Comparison of ENCODE assay signal across 13 cellular contexts in the genomic region with DNA sequence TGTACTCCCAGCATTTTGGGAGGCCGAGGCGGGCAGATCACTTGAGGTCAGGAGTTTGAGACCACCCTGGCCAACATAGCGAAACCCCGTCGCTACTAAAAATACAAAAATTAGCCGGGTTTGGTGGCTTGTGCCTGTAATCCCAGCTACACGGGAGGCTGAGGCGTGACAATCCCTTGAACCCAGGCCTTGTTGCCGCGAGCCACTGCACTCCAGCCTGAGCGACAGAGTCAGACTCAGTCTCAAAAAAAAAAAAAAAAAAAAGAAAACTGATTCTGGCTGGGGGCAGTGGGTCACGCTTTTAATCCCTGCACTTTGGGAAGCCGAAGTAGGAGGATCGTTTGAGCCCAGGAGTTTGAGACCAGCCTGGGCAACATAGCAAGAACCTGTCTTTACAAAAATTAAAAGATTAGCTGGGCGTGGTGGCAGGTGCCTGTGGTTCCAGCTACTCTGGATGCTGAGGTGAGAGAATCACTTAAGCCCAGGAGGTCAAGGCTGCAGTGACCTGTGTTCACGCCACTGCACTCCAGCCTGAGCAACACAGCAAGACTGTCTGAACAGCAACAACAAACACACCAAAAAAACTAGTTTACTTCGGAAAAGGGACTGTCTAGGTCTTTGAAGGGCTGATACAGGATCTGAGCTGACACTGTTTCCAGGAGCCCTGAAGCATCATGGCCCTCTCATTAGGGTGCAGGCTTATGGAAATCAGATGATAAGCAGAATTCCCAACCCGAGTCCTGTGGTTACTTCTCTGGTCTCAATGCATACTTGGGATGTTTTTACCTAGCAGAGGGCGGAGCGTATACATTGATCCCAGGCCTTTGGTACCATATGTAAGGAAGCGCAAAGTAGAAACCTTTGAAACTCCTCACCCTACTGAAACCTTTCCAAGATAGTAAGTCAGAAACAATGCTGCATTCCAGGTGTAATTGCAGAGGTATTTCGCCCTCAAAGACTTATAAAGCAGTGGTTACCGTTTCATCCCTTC. TPM values are rescaled to one million over a fixed set of nuclear protein-coding genes. Genes with fewer than 3 reads are reported as not detected.
A peak's percentile ranks its signal among the peaks of the same experiment; 100 is the strongest.
DNase-seq lines count a peak whose midpoint lies in the region; ATAC-seq and TF ChIP-seq lines count a peak whose summit lies in the region.
"Had no signal": no experiment of that assay in that cellular context is flagged by ENCODE, and none has a peak within 500 bp of the region (broad histone marks: within the 10 kb centered on the region; RNA-seq: fewer than 3 reads in every experiment).

No MANE protein-coding gene starts in this region.

- no peak for DNase-seq in activated CD4-positive, alpha-beta T cell treated with anti-CD3 and anti-CD28 coated beads, Interleukin-2, amount 10 ng/mL, durations not matched to agents 24 days and 14 days
- no peak for DNase-seq in activated CD4-positive, alpha-beta T cell treated with anti-CD3 and anti-CD28 coated beads for 1 hour
- DNase-seq in ecto neural progenitor cell (ENCODE audit: low spot score) (peak; percentile 36), trophoblast cell (peak; percentile 61 to 75)
- DNase-seq: GDM1, NCI-H2029 treated with DMSO at 0.1 percent for 48 hours, OCI-M1 had no signal

- H3K4ac ChIP-seq in trophoblast cell (ENCODE audit: low read depth, low read length), result no peak overlapping the region

- H2BK5ac ChIP-seq in trophoblast cell (ENCODE audit: low read depth, low read length, poor library complexity), result no peak overlapping the region

- no peaks in the 10 kb centered on the region for H3K9me2 ChIP-seq in OCI-LY1 (ENCODE audit: low read depth, low read length)

- no peak overlapping the region for H2AFZ ChIP-seq in OCI-LY1 (ENCODE audit: low read length)
- H2AFZ ChIP-seq in trophoblast cell (ENCODE audit: insufficient read depth, low read length, poor library complexity), result no peak overlapping the region

- no peaks in the 10 kb centered on the region for H3K27me3 Mint-ChIP-seq in activated CD4-positive, alpha-beta T cell treated with anti-CD3 and anti-CD28 coated beads, Interleukin-2, amount 10 ng/mL, durations not matched to agents 24 days and 14 days
- H3K27me3 Mint-ChIP-seq: IgD-negative memory B cell had no signal

- no peaks in the 10 kb centered on the region for H3K9me3 Mint-ChIP-seq in activated CD4-positive, alpha-beta T cell treated with anti-CD3 and anti-CD28 coated beads, Interleukin-2, amount 10 ng/mL, durations not matched to agents 24 days and 14 days
- H3K9me3 Mint-ChIP-seq: IgD-negative memory B cell had no signal

- TF ChIP-seq CTCF in OCI-LY1 (IDR thresholded peaks at IDR 0.05; ENCODE audit: low read length), result no peak

- no peaks in the 10 kb centered on the region for H3F3A ChIP-seq in OCI-LY1 (ENCODE audit: insufficient read depth, low read length)

- H3K79me1 ChIP-seq in trophoblast cell (ENCODE audit: low read length), result peaks cover 8% of the 10 kb centered on the region

- no peak overlapping the region for H3K18ac ChIP-seq in trophoblast cell (ENCODE audit: low read length)

- no peak overlapping the region for H3K14ac ChIP-seq in trophoblast cell (ENCODE audit: low read length)

- H3K27ac Mint-ChIP-seq in activated CD4-positive, alpha-beta T cell treated with anti-CD3 and anti-CD28 coated beads, Interleukin-2, amount 10 ng/mL, durations not matched to agents 24 days and 14 days, result no peak overlapping the region

- intact Hi-C loops in activated CD4-positive, alpha-beta T cell treated with anti-CD3 and anti-CD28 coated beads, Interleukin-2, amount 10 ng/mL, durations not matched to agents 24 days and 14 days (cut with micrococcal nuclease), result no loop called here

- no peak overlapping the region for H2AK5ac ChIP-seq in trophoblast cell (ENCODE audit: low read length)

- H3K23ac ChIP-seq in trophoblast cell (ENCODE audit: low read length), result no peak overlapping the region

- H3K9ac ChIP-seq in OCI-LY1 (ENCODE audit: low read length) (peak overlapping the region; percentile 75; the same call in 1 of the 2 replicates), trophoblast cell (ENCODE audit: low read length) (no peak overlapping the region)

- H4K20me1 ChIP-seq in OCI-LY1 (ENCODE audit: insufficient read depth, low read length), result no peaks in the 10 kb centered on the region

- H2BK120ac ChIP-seq in trophoblast cell (ENCODE audit: insufficient read depth, low read length, poor library complexity), result no peak overlapping the region

- no peak for ATAC-seq in GM21619 (IDR thresholded peaks at IDR 0.05; ENCODE audit: unreplicated experiment)
- ATAC-seq in GM19467 (IDR thresholded peaks at IDR 0.05; ENCODE audit: unreplicated experiment), result no peak
- ATAC-seq in GM18519 (IDR thresholded peaks at IDR 0.05; ENCODE audit: low FRiP score, unreplicated experiment), result no peak

- peaks cover 27% of the 10 kb centered on the region for H3K36me3 ChIP-seq in OCI-LY1 (ENCODE audit: insufficient read depth, low read length)
- H3K36me3 ChIP-seq in trophoblast cell (ENCODE audit: control insufficient read depth in 1 of 2, insufficient read depth in 2 of 2, low read length in 2 of 2), result peaks cover 14 to 15% of the 10 kb centered on the region in 2 experiments

- H3K27ac ChIP-seq in OCI-LY1 (ENCODE audit: low read depth, low read length, poor library complexity, severe bottlenecking) (no peak overlapping the region), trophoblast cell (ENCODE audit: low read depth, low read length) (no peak overlapping the region)

- no peaks in the 10 kb centered on the region for H3K27me3 ChIP-seq in OCI-LY1 (ENCODE audit: insufficient read depth, low read length)
- H3K27me3 ChIP-seq in trophoblast cell (ENCODE audit: insufficient read depth, low read length), result no peaks in the 10 kb centered on the region

- no peak overlapping the region for H4K12ac ChIP-seq in trophoblast cell (ENCODE audit: low read depth, low read length)

- peaks cover 14% of the 10 kb centered on the region for H3K4me1 Mint-ChIP-seq in activated CD4-positive, alpha-beta T cell treated with anti-CD3 and anti-CD28 coated beads, Interleukin-2, amount 10 ng/mL, durations not matched to agents 24 days and 14 days

- H3K4me3 ChIP-seq in OCI-LY1 (ENCODE audit: low read depth, low read length, poor library complexity, severe bottlenecking) (peak overlapping the region; percentile 80), trophoblast cell (ENCODE audit: low read depth, low read length) (no peak overlapping the region)

- H3K4me3 Mint-ChIP-seq in activated CD4-positive, alpha-beta T cell treated with anti-CD3 and anti-CD28 coated beads, Interleukin-2, amount 10 ng/mL, durations not matched to agents 24 days and 14 days, result peak overlapping the region; percentile 93

- H4K8ac ChIP-seq in trophoblast cell (ENCODE audit: low read depth, low read length), result no peak overlapping the region

- H2BK12ac ChIP-seq in trophoblast cell (ENCODE audit: low read length), result no peak overlapping the region

- H3K4me2 ChIP-seq in OCI-LY1 (ENCODE audit: low read length) (peak overlapping the region; percentile 96), trophoblast cell (ENCODE audit: low read length) (no peak overlapping the region)

- peaks cover 15% of the 10 kb centered on the region for H3K36me3 Mint-ChIP-seq in activated CD4-positive, alpha-beta T cell treated with anti-CD3 and anti-CD28 coated beads, Interleukin-2, amount 10 ng/mL, durations not matched to agents 24 days and 14 days (ENCODE audit: low read depth)

- H3K4me1 ChIP-seq in OCI-LY1 (ENCODE audit: insufficient read depth, low read length, severe bottlenecking) (peaks cover 17% of the 10 kb centered on the region), trophoblast cell (ENCODE audit: control insufficient read depth in 1 of 2, insufficient read depth in 2 of 2, low read length in 2 of 2) (peaks cover 21 to 26% of the 10 kb centered on the region in 2 experiments)

- H3K79me2 ChIP-seq in OCI-LY1 (ENCODE audit: insufficient read depth, low read length) (0 out of 2 replicates have a peak, but pooled peaks cover 5% of the 10 kb centered on the region), trophoblast cell (ENCODE audit: control insufficient read depth, insufficient read depth, low read length, poor library complexity) (peaks cover 8% of the 10 kb centered on the region)

- H3K9me3 ChIP-seq in OCI-LY1 (ENCODE audit: low read length) (no peaks in the 10 kb centered on the region), trophoblast cell (ENCODE audit: insufficient read depth, low read depth, low read length) (no peaks in the 10 kb centered on the region)

- no CpG with 5 or more reads among the region's 23 CpGs for WGBS in trophoblast cell (ENCODE audit: extremely low coverage, insufficient coverage, insufficient read length)

- H4K91ac ChIP-seq in trophoblast cell (ENCODE audit: low read depth, low read length), result no peak overlapping the region

RNA-seq across cellular contexts. Expression of gene CHKB, which starts 1.8 kb away (rescaled TPM):
- total RNA-seq in activated CD4-positive, alpha-beta T cell treated with anti-CD3 and anti-CD28 coated beads, Interleukin-2, amount 10 ng/mL, durations not matched to agents 24 days and 14 days, result 83.2 and 84.7 TPM in 2 replicates
- 40.3 and 43.1 TPM in 2 replicates for polyA plus RNA-seq in trophoblast cell (2013)

RNA-seq across cellular contexts. Expression of gene CPT1B, which starts 6.2 kb away (rescaled TPM):
- 63.1 and 71.5 TPM in 2 replicates for total RNA-seq in activated CD4-positive, alpha-beta T cell treated with anti-CD3 and anti-CD28 coated beads, Interleukin-2, amount 10 ng/mL, durations not matched to agents 24 days and 14 days
- polyA plus RNA-seq in trophoblast cell (2013), result 18.3 and 19.4 TPM in 2 replicates

RNA-seq across cellular contexts. Expression of gene MAPK8IP2, which starts 16.2 kb away (rescaled TPM):
- 0.19 TPM in 2 replicates for total RNA-seq in activated CD4-positive, alpha-beta T cell treated with anti-CD3 and anti-CD28 coated beads, Interleukin-2, amount 10 ng/mL, durations not matched to agents 24 days and 14 days
- polyA plus RNA-seq in trophoblast cell (2013), result 0.58 and 0.66 TPM in 2 replicates
- polyA plus RNA-seq: IgD-negative memory B cell had no signal

RNA-seq across cellular contexts. Expression of gene SYCE3, which starts 21.7 kb away (rescaled TPM):
- 0.69 TPM in 1 of 2 replicates, not detected in the other for total RNA-seq in activated CD4-positive, alpha-beta T cell treated with anti-CD3 and anti-CD28 coated beads, Interleukin-2, amount 10 ng/mL, durations not matched to agents 24 days and 14 days
- polyA plus RNA-seq in trophoblast cell (2013), result 0.53 and 0.62 TPM in 2 replicates
- polyA plus RNA-seq: adipose tissue, IgD-negative memory B cell had no signal

RNA-seq across cellular contexts. Expression of gene KLHDC7B, which starts 38.7 kb away (rescaled TPM):
- total RNA-seq in activated CD4-positive, alpha-beta T cell treated with anti-CD3 and anti-CD28 coated beads, Interleukin-2, amount 10 ng/mL, durations not matched to agents 24 days and 14 days, result 5.3 and 6.8 TPM in 2 replicates
- 0.08 and 0.10 TPM in 2 replicates for polyA plus RNA-seq in trophoblast cell (2013)

Comparison
In these comparisons a context has a peak if more than half of its experiments do, and no peak if none do; other contexts are left out.
1. DNase-seq: peak in ecto neural progenitor cell (single experiment) and trophoblast cell (2 of 2); none in activated CD4-positive, alpha-beta T cell treated with anti-CD3 and anti-CD28 coated beads, Interleukin-2, amount 10 ng/mL, durations not matched to agents 24 days and 14 days (single experiment) and activated CD4-positive, alpha-beta T cell treated with anti-CD3 and anti-CD28 coated beads for 1 hour (single experiment).